ENCODE assay signal across 1 cellular context in the genomic region with DNA sequence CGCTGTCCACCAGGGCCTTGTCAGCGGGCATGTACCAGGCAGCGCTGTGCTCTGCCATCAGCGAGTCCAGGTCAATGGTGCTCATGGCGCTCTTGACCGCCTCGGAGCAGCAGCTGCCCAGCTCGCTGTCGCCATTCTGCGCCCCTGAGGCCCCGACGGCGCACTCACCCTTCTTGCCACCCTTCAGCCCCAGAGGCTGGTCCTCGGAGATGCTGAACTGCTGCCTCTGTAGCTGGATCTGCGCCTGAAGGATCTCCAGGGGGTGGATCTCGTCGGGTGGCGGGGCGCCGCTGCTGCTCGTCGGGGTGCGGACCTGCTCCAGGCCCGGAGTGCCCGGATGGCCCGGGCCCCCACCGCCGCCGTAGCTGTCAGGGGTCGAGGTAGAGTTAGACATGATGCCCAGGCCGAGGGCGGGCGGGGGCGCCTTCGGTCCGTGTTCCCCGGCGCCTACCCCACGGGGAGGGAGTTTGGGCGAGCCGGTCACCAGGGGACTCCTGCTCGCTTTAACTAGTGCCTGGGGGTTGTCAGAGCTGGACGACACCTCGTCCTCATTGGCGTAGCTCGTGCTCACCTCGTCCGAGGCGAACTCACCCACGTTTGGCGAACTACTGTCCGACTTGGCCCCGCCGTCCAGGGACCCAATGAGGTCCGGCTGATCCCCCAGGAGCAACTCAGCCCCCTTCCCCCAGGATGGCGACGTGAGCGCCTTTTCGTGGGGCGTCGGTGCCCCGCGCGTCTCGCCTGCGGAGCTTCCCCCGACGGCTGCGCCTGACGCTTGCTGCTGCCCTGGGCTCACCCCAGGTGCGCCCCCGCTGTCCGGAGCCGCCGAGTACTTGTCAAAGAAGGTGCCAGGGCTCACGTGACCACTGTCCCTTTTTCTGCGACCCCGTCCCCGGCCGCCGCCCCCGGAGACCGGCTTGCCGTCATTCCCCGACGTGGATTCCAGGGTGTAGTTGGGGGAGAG.
TF ChIP-seq lines count a peak whose summit lies in the region.

No MANE protein-coding gene starts in this region.

TF ChIP-seq in H1, 55 proteins besides CTCF, POLR2A, EP300 and RAD21:
- TF ChIP-seq ASH2L (IDR thresholded peaks at IDR 0.05; ENCODE audit: low read length) (peak; percentile 52), EZH2 (IDR thresholded peaks at IDR 0.05; ENCODE audit: low read depth, low read length, severe bottlenecking) (peak; percentile 88), JUN (IDR thresholded peaks at IDR 0.05; ENCODE audit: low read depth, low read length) (no peak), KDM5A (IDR thresholded peaks at IDR 0.05; ENCODE audit: low read length) (no peak), RBBP5 (IDR thresholded peaks at IDR 0.05; ENCODE audit: borderline replicate concordance, low read depth, low read length) (peak; percentile 50; the same call in 1 of the 2 replicates), SUZ12 (IDR thresholded peaks at IDR 0.05; ENCODE audit: low read length) (peak; percentile 77)
- TF ChIP-seq, protein P1, sequence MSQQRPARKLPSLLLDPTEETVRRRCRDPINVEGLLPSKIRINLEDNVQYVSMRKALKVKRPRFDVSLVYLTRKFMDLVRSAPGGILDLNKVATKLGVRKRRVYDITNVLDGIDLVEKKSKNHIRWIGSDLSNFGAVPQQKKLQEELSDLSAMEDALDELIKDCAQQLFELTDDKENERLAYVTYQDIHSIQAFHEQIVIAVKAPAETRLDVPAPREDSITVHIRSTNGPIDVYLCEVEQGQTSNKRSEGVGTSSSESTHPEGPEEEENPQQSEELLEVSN (IDR thresholded peaks at IDR 0.05): peak; percentile 28; the same call in 1 of the 2 replicates
